Comparison of ENCODE assay signal across 1 cellular context in genomic region chr2:98445167-98445522, GRCh38.
TF ChIP-seq lines count a peak whose summit lies in the region.

No MANE protein-coding gene starts in this region.

TF ChIP-seq in GM23338, 12 proteins besides CTCF, POLR2A, EP300 and RAD21 (continued from another document):
- TF ChIP-seq ZNF462 (CRISPR knock-in tag; IDR thresholded peaks at IDR 0.05): no peak
TF ChIP-seq in GM23338: peak in this region for 0.
